Comparison of ENCODE assay signal across 8 cellular contexts in the genomic region with DNA sequence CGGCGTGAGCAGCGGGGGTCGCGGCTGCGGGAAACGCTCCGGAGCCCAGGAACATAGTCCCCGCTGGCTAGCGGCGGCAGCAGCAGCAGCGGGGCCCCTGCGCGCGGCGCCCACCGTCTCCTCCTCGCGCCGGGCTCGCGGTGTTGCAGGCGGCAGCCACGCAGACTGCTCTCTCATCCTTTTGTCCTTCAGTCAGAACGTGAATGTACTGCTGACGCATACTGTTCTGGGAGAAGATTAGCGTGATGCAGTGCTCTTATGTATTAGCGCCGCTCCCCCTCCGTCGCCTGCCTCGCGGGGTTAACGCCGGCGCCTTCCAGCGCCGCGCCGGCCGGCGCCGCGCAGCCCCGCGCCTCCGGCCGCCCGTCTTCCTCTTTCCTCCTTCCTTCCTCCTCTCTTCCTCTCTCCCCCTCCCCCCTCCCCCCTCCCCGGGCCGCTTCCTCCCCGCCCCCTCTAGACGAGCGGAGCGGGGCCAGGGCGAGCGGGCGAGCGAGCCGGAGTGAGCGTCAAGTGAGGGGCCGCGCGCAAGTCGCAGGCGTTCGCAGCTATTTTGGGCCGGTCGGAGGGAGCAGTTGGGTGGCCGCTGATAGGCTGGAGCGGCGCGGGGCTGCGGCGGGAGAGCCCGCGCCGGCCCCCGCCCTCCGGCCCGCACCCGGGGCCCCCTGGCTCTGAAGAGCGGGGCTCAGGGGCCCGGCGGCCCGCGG. TPM values are rescaled to one million over a fixed set of nuclear protein-coding genes. Genes with fewer than 3 reads are reported as not detected.
A peak's percentile ranks its signal among the peaks of the same experiment; 100 is the strongest.
DNase-seq lines count a peak whose midpoint lies in the region; ATAC-seq and TF ChIP-seq lines count a peak whose summit lies in the region.

No MANE protein-coding gene starts in this region.

- H3K79me2 ChIP-seq in ACC112 (ENCODE audit: control insufficient read depth, insufficient read depth, low read length, unreplicated experiment) (peaks cover 9% of the 10 kb centered on the region), SU-DHL-6 (ENCODE audit: insufficient read depth, low read length) (no peaks in the 10 kb centered on the region; the same call in 1 of the 2 replicates)

- H3F3A ChIP-seq in SU-DHL-6 (ENCODE audit: insufficient read depth), result no peaks in the 10 kb centered on the region

- H4K20me1 ChIP-seq in SU-DHL-6 (ENCODE audit: low read depth, low read length), result 0 out of 2 replicates have a peak, but pooled peaks cover 5% of the 10 kb centered on the region

- H3K27me3 Mint-ChIP-seq in Calu3 (ENCODE audit: unreplicated experiment), result no peaks in the 10 kb centered on the region

- CTCF ChIA-PET in Calu3 (lab: Charles Lee), result no interaction called here

- intact Hi-C loops in left cardiac atrium (cut with DNase I), result loop anchor here in 1 of 2 donors (10.0 kb wide), 1 partner anchor 447 kb away; a partner anchor contains a TSS
- intact Hi-C loops in Calu3 (cut with micrococcal nuclease; ENCODE audit: unreplicated experiment), result no loop called here

- BruUV-seq in Calu3 (replicated peaks; lab: Mats Ljungman, UMichigan), result no TSS peak

- H3K27ac ChIP-seq in ACC112 (ENCODE audit: low read depth, low read length) (no peak overlapping the region), SU-DHL-6 (ENCODE audit: low read depth, low read length) (no peak overlapping the region)

- peaks cover 6% of the 10 kb centered on the region for H3K36me3 Mint-ChIP-seq in Calu3 (ENCODE audit: insufficient read depth, unreplicated experiment)

- H3K4me1 Mint-ChIP-seq in Calu3 (ENCODE audit: low read depth, unreplicated experiment), result no peaks in the 10 kb centered on the region

- H3K9me3 ChIP-seq in SU-DHL-6 (ENCODE audit: insufficient read depth, low read length), result no peaks in the 10 kb centered on the region

- no peaks in the 10 kb centered on the region for H3K9me2 ChIP-seq in SU-DHL-6 (replicated peaks; ENCODE audit: insufficient read depth, low read length)

- DNase-seq in amniotic epithelial cell (ENCODE audit: low read depth) (peak; percentile 94), left cardiac atrium (peak; percentile 58), renal cortical epithelial cell (ENCODE audit: low read depth) (peak; percentile 67), Calu3 (no peak)

- no peak overlapping the region for H3K27ac Mint-ChIP-seq in Calu3 (ENCODE audit: unreplicated experiment)

- peak overlapping the region; percentile 48; the same call in 1 of the 2 replicates for H3K9ac ChIP-seq in SU-DHL-6 (ENCODE audit: low read length)

- H3K36me3 ChIP-seq in ACC112 (ENCODE audit: insufficient read depth, low read length) (peaks cover 11% of the 10 kb centered on the region; the same call in 1 of the 2 replicates), SU-DHL-6 (ENCODE audit: low read length) (no peaks in the 10 kb centered on the region)

- H2AFZ ChIP-seq in ACC112 (ENCODE audit: low read length, unreplicated experiment) (no peak overlapping the region), SU-DHL-6 (ENCODE audit: low read depth, low read length, severe bottlenecking) (no peak overlapping the region)

- H3K9me3 Mint-ChIP-seq in Calu3 (ENCODE audit: low read depth, unreplicated experiment), result no peaks in the 10 kb centered on the region

- H3K4me2 ChIP-seq in SU-DHL-6 (ENCODE audit: low read depth, low read length, poor library complexity, severe bottlenecking), result peak overlapping the region; percentile 49

- peak; percentile 71 for ATAC-seq in GM18870 (IDR thresholded peaks at IDR 0.05; ENCODE audit: unreplicated experiment)
- peak; percentile 53 for ATAC-seq in HG03196 (IDR thresholded peaks at IDR 0.05; ENCODE audit: unreplicated experiment)
- ATAC-seq in left cardiac atrium, result peak; percentile 68 to 84

- H3K4me1 ChIP-seq in ACC112 (ENCODE audit: control insufficient read depth, insufficient read depth, low read length, unreplicated experiment), result peaks cover 3% of the 10 kb centered on the region

- peak overlapping the region; percentile 77 for H3K4me3 ChIP-seq in ACC112 (ENCODE audit: low read depth, low read length)
- peak overlapping the region; percentile 46 for H3K4me3 ChIP-seq in SU-DHL-6 (ENCODE audit: insufficient read depth, low read length, poor library complexity, severe bottlenecking)

- no peak for TF ChIP-seq CTCF in SU-DHL-6 (IDR thresholded peaks at IDR 0.05; ENCODE audit: insufficient read depth, low read length, poor library complexity, severe bottlenecking)
- TF ChIP-seq CTCF in Calu3 (IDR thresholded peaks at IDR 0.05; ENCODE audit: unreplicated experiment), result no peak

- H3K4me3 Mint-ChIP-seq in Calu3 (ENCODE audit: low read depth, unreplicated experiment), result no peak overlapping the region

- H3K27me3 ChIP-seq in ACC112 (ENCODE audit: insufficient read depth, low read length) (no peaks in the 10 kb centered on the region), SU-DHL-6 (ENCODE audit: low read length) (no peaks in the 10 kb centered on the region)

RNA-seq across cellular contexts. Expression of a gene that starts 0.8 kb away (rescaled TPM):
- total RNA-seq in left cardiac atrium (1 to 10 TPM; 3.9 to 8.3 TPM), renal cortical epithelial cell (0.15 and 1.0 TPM in 2 replicates), Calu3 (2022) (not detected in 2 replicates)
